Comparison of ENCODE assay signal across 10 cellular contexts in the genomic region with DNA sequence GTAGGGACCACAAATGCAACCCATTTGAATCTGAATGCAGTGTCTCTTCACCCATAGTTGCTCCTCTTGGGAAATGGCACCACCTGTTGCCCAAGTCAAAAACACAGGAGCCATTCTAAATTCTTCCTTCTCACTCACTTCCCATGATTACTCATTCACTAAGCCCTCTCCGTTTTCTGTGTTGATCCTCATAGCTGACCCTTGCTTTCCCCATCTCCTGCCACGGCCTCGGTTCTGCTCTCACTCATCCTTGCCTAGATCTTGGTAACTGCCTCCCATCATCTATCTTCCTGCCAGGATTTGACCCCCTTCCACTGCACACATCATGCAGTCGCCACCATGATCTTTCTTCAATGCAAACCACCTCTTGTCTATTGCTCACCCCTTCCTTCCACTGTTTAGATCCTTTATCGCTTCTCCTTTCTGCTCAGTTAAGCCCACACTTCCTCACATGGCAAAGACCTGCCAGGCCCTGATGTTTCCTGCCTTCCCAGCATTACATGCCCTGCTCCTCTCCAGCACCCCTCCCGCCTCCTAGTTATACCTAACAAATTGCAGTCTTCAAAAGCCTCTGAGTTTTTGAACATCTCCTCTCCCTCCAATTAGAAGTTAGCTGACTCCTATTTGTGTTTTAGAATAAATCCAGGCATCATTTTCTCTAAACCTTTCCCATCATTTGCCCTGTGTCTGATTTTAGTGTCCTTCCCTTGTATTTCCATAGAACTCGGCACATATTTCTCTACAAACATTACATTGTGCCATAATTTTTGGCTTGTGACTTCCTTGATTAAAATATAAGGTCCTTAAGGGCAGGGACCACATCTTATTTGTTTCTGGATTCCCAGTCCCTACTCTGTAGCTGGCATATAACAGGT. TPM values are rescaled to one million over a fixed set of nuclear protein-coding genes. Genes with fewer than 3 reads are reported as not detected.
A peak's percentile ranks its signal among the peaks of the same experiment; 100 is the strongest.
DNase-seq lines count a peak whose midpoint lies in the region; ATAC-seq and TF ChIP-seq lines count a peak whose summit lies in the region.
"Had no signal": no experiment of that assay in that cellular context is flagged by ENCODE, and none has a peak within 500 bp of the region (broad histone marks: within the 10 kb centered on the region; RNA-seq: fewer than 3 reads in every experiment).

No MANE protein-coding gene starts in this region.

- H3K9me3 ChIP-seq in Peyer's patch = no peaks in the 10 kb centered on the region

- no peaks in the 10 kb centered on the region for H3K27me3 ChIP-seq in Peyer's patch

- no peak for ATAC-seq in GM18867 (IDR thresholded peaks at IDR 0.05; ENCODE audit: unreplicated experiment)
- no peak for ATAC-seq in HG03045 (IDR thresholded peaks at IDR 0.05; ENCODE audit: unreplicated experiment)
- ATAC-seq: activated CD8-positive, alpha-beta T cell treated with anti-CD3 and anti-CD28 coated beads, Interleukin-2, amount 10 ng/mL, durations not matched to agents 7 days and 5 days had no signal

- no peak for TF ChIP-seq POLR2A in Peyer's patch (IDR thresholded peaks at IDR 0.05)

- TF ChIP-seq CTCF in C4-2B (conservative IDR thresholded peaks at IDR 0.05) (peak; percentile 22), HFF-Myc (IDR thresholded peaks at IDR 0.05; ENCODE audit: low read depth, low read length, missing control alignments) (no peak), Peyer's patch (IDR thresholded peaks at IDR 0.05) (no peak)

- H3K4me3 ChIP-seq in HFF-Myc (replicated peaks; ENCODE audit: low read depth, low read length) (no peak overlapping the region), Peyer's patch (no peak overlapping the region)

- H3K4me1 ChIP-seq in Peyer's patch = no peaks in the 10 kb centered on the region

- H3K27ac ChIP-seq in C4-2B = no peak overlapping the region
- H3K27ac ChIP-seq in Peyer's patch = no peak overlapping the region

- DNase-seq in HFF-Myc (ENCODE audit: extremely low read depth, low read depth) = peak; percentile 10
- DNase-seq in SW480 (ENCODE audit: low spot score) = peak; percentile 18
- DNase-seq in iPS-NIHi11 (ENCODE audit: low spot score) = peak; percentile 42
- no peak for DNase-seq in NCI-H2029 (lab: John Stamatoyannopoulos, UW)
- DNase-seq in Peyer's patch = no peak
- DNase-seq: activated CD8-positive, alpha-beta T cell treated with anti-CD3 and anti-CD28 coated beads, Interleukin-2, amount 10 ng/mL, durations not matched to agents 7 days and 5 days; NCI-H1694 treated with DMSO at 0.1 percent for 48 hours had no signal

- H3K36me3 ChIP-seq in Peyer's patch = no peaks in the 10 kb centered on the region

RNA-seq across cellular contexts. Expression of a gene that starts 19.2 kb away (rescaled TPM):
- total RNA-seq in Peyer's patch = not detected
- total RNA-seq: activated CD8-positive, alpha-beta T cell treated with anti-CD3 and anti-CD28 coated beads, Interleukin-2, amount 10 ng/mL, durations not matched to agents 7 days and 5 days had no signal

Comparison
In these comparisons a context has a peak if more than half of its experiments do, and no peak if none do; other contexts are left out.
1. DNase-seq: peak in HFF-Myc (single experiment), SW480 (single experiment) and iPS-NIHi11 (single experiment); none in NCI-H2029 (single experiment) and Peyer's patch (0 of 3).